12 cellular contexts compared by ENCODE assay signal in the genomic region with DNA sequence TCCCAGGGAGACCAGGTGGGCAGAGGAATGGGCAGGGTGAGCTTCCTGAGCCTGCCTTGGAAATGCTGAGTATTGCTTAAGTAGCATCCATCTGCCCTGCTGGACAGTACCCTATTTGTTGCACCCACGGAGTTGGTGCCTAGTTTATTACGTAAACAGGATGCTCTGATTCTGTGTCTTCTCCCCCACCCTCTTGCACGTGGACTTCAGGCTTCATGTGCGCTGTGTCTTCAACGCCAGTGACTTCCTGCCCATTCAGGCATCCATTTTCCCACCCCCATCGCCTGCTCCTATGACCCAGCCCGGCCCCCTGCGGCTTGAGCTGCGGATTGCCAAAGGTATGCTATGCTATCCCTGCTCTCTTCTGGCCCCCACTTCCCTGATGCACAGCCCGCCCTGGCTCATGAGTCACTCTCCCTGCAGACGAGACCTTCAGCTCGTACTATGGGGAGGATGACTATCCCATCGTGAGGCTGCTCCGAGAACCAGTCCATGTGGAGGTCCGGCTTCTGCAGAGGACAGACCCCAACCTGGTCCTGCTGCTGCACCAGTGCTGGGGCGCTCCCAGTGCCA. TPM values are rescaled to one million over a fixed set of nuclear protein-coding genes. Genes with fewer than 3 reads are reported as not detected.
DNase-seq lines count a peak whose midpoint lies in the region; ATAC-seq and TF ChIP-seq lines count a peak whose summit lies in the region.
"Had no signal": no experiment of that assay in that cellular context is flagged by ENCODE, and none has a peak within 500 bp of the region (broad histone marks: within the 10 kb centered on the region; RNA-seq: fewer than 3 reads in every experiment).

No MANE protein-coding gene starts in this region.

- CTCF ChIA-PET in A673 (lab: Charles Lee) = no interaction called here

- H3K36me3 ChIP-seq in BLaER1 = peaks cover 27% of the 10 kb centered on the region; the same call in 1 of the 2 replicates
- H3K36me3 ChIP-seq in A673 (ENCODE audit: insufficient read depth, low read length, poor library complexity, severe bottlenecking) = no peaks in the 10 kb centered on the region

- DNase-seq in Jurkat, Clone E6-1 (ENCODE audit: low read depth, low spot score) = peak; percentile 63
- DNase-seq in cardiac fibroblast (ENCODE audit: low read depth in 2 of 2) (peak; percentile 90 to 96), lung microvascular endothelial cell (ENCODE audit: low read depth in 2 of 2) (peak; percentile 25 to 69), NOMO-1 treated with DMSO at 0.1 percent for 48 hours (lab: John Stamatoyannopoulos, UW; ENCODE audit: unreplicated experiment) (no peak), NCI-H510A treated with DMSO at 0.1 percent for 48 hours (lab: John Stamatoyannopoulos, UW) (no peak), A673 (ENCODE audit: low spot score) (no peak)
- DNase-seq: activated CD4-positive, alpha-beta T cell treated with anti-CD3 and anti-CD28 coated beads, Interleukin-2, amount 10 ng/mL, durations not matched to agents 24 days and 14 days; effector CD8-positive, alpha-beta T cell; naive B cell; NCI-H2107 had no signal

- H3K9me3 ChIP-seq in BLaER1 = no peaks in the 10 kb centered on the region
- no peaks in the 10 kb centered on the region for H3K9me3 ChIP-seq in A673 (ENCODE audit: low read depth, low read length, poor library complexity, severe bottlenecking)

- intact Hi-C loops in A673 (cut with micrococcal nuclease; ENCODE audit: unreplicated experiment) = no loop called here

- POLR2A ChIA-PET in A673 (lab: Charles Lee; ENCODE audit: low non-redundant PET) = no interaction called here

- no peaks in the 10 kb centered on the region for H3K27me3 ChIP-seq in BLaER1
- H3K27me3 ChIP-seq in A673 (replicated peaks; ENCODE audit: insufficient read depth, low read depth, low read length, poor library complexity) = no peaks in the 10 kb centered on the region

- H4K20me1 ChIP-seq in BLaER1 = no peaks in the 10 kb centered on the region

- no peak overlapping the region for H3K4me3 ChIP-seq in BLaER1
- H3K4me3 ChIP-seq in Jurkat, Clone E6-1 (ENCODE audit: low read length) = no peak overlapping the region
- H3K4me3 ChIP-seq in cardiac fibroblast (replicated peaks in 1 of 2; ENCODE audit: low read depth in 2 of 2, low read length in 2 of 2) = peak overlapping the region in 1 of 2 donors; percentile 27
- no peak overlapping the region for H3K4me3 ChIP-seq in A673 (ENCODE audit: low read depth, low read length, poor library complexity, severe bottlenecking)

- TF ChIP-seq CTCF in cardiac fibroblast (IDR thresholded peaks at IDR 0.05; ENCODE audit: low read depth, low read length) (no peak), A673 (conservative IDR thresholded peaks at IDR 0.05; ENCODE audit: low read depth, low read length) (no peak)

- peak overlapping the region; percentile 73 for H3K4me2 ChIP-seq in BLaER1

- H3K4me1 ChIP-seq in BLaER1 (peaks cover 53% of the 10 kb centered on the region), A673 (ENCODE audit: insufficient read depth, low read length, poor library complexity, severe bottlenecking) (no peaks in the 10 kb centered on the region)

- peak overlapping the region; percentile 60 for H3K27ac ChIP-seq in BLaER1
- no peak overlapping the region for H3K27ac ChIP-seq in A673 (ENCODE audit: low read depth, low read length, poor library complexity, severe bottlenecking)

- no peak for ATAC-seq in HG02973 (IDR thresholded peaks at IDR 0.05; ENCODE audit: unreplicated experiment)

- no TSS peak for BruUV-seq in A673 (replicated peaks; lab: Mats Ljungman, UMichigan)

- no peak overlapping the region for H3K9ac ChIP-seq in BLaER1

RNA-seq across cellular contexts. Expression of a gene that starts 5.7 kb away (rescaled TPM):
- not detected for polyA plus RNA-seq in Jurkat, Clone E6-1 (2012; ENCODE audit: insufficient read depth, insufficient read length)
- total RNA-seq in lung microvascular endothelial cell (not detected in 2 replicates), A673 (2021) (not detected in 2 replicates)
- total RNA-seq: activated CD4-positive, alpha-beta T cell treated with anti-CD3 and anti-CD28 coated beads, Interleukin-2, amount 10 ng/mL, durations not matched to agents 24 days and 14 days had no signal

RNA-seq across cellular contexts. Expression of a gene that starts 17.3 kb away (rescaled TPM):
- 1.3 TPM for polyA plus RNA-seq in Jurkat, Clone E6-1 (2012; ENCODE audit: insufficient read depth, insufficient read length)
- total RNA-seq in lung microvascular endothelial cell = under 0.01 TPM in 1 of 2 replicates, not detected in the other
- 0.09 and 0.17 TPM in 2 replicates for total RNA-seq in A673 (2021)

RNA-seq across cellular contexts. Expression of a gene that starts 31.1 kb away (rescaled TPM):
- polyA plus RNA-seq in Jurkat, Clone E6-1 (2012; ENCODE audit: insufficient read depth, insufficient read length) = 56.3 TPM
- 10.1 and 11.6 TPM in 2 replicates for total RNA-seq in lung microvascular endothelial cell
- total RNA-seq in A673 (2021) = 137 and 188 TPM in 2 replicates

RNA-seq across cellular contexts. Expression of a gene that starts 33.3 kb away (rescaled TPM):
- polyA plus RNA-seq in Jurkat, Clone E6-1 (2012; ENCODE audit: insufficient read depth, insufficient read length) = 234 TPM
- total RNA-seq in lung microvascular endothelial cell = 44.6 and 47.1 TPM in 2 replicates
- total RNA-seq in A673 (2021) = 200 and 204 TPM in 2 replicates

RNA-seq across cellular contexts. Expression of a gene that starts 40.9 kb away (rescaled TPM):
- polyA plus RNA-seq in Jurkat, Clone E6-1 (2012; ENCODE audit: insufficient read depth, insufficient read length) = 139 TPM
- total RNA-seq in lung microvascular endothelial cell (68.6 and 70.2 TPM in 2 replicates), A673 (2021) (139 and 169 TPM in 2 replicates)

Comparison
In these comparisons a context has a peak if more than half of its experiments do, and no peak if none do; other contexts are left out.
1. DNase-seq: peak in Jurkat, Clone E6-1 (single experiment), cardiac fibroblast (2 of 2) and lung microvascular endothelial cell (2 of 2); none in NOMO-1 treated with DMSO at 0.1 percent for 48 hours (single experiment), NCI-H510A treated with DMSO at 0.1 percent for 48 hours (single experiment) and A673 (single experiment).
2. RNA of a gene that starts 31.1 kb away (total RNA-seq): 137 to 188 TPM in A673; 10.1 to 11.6 TPM in lung microvascular endothelial cell; every median in the first group is over 10 times any median in the second.